In genomic region chr7:49860293-49860692, GRCh38 we compare ENCODE assay signal across 21 cellular contexts.
"Had no signal": no experiment of that assay in that cellular context is flagged by ENCODE, and none has a peak within 500 bp of the region (broad histone marks: within the 10 kb centered on the region; RNA-seq: fewer than 3 reads in every experiment).

No MANE protein-coding gene starts in this region.

- H3K27ac ChIP-seq: coronary artery, dorsolateral prefrontal cortex, esophagus squamous epithelium, gastrocnemius medialis, heart right ventricle, left lung, lower lobe of right lung had no signal

- H3K36me3 Mint-ChIP-seq: mesothelial cell of epicardium, naive B cell had no signal

- ATAC-seq: gastrocnemius medialis, heart right ventricle, left cardiac atrium, left lung, left ventricle myocardium superior, lower lobe of right lung, mucosa of descending colon had no signal

- H3K4me3 Mint-ChIP-seq: mesothelial cell of epicardium, naive B cell had no signal

- H3K4me3 ChIP-seq: coronary artery, dorsolateral prefrontal cortex, esophagus squamous epithelium, gastrocnemius medialis, heart right ventricle, left lung, lower lobe of right lung, mucosa of descending colon had no signal

- DNase-seq: dermis blood vessel endothelial cell; dorsolateral prefrontal cortex; effector CD4-positive, alpha-beta T cell; effector memory CD4-positive, alpha-beta T cell; esophagus squamous epithelium; foreskin fibroblast; foreskin melanocyte; gastrocnemius medialis; glutamatergic neuron; head of caudate nucleus; heart right ventricle; hippocampal formation; left cardiac atrium; left lung; left ventricle myocardium superior; lower lobe of right lung; mesenchymal stem cell; mucosa of descending colon; naive B cell had no signal

- H3K36me3 ChIP-seq: esophagus squamous epithelium, gastrocnemius medialis, heart right ventricle, left lung, lower lobe of right lung had no signal

- H3K4me1 ChIP-seq: gastrocnemius medialis, left lung, lower lobe of right lung had no signal

- H3K4me1 Mint-ChIP-seq: mesothelial cell of epicardium, naive B cell had no signal

- H3K27me3 ChIP-seq: dorsolateral prefrontal cortex, esophagus squamous epithelium, gastrocnemius medialis, heart right ventricle, left lung had no signal

- H3K27ac Mint-ChIP-seq: mesothelial cell of epicardium, naive B cell had no signal
